8 cellular contexts compared by ENCODE assay signal in genomic region chr2:203328735-203329549, GRCh38. TPM values are rescaled to one million over a fixed set of nuclear protein-coding genes. Genes with fewer than 3 reads are reported as not detected.
DNase-seq lines count a peak whose midpoint lies in the region; ATAC-seq, FAIRE-seq and TF ChIP-seq lines count a peak whose summit lies in the region.

No MANE protein-coding gene starts in this region.

- no peaks in the 10 kb centered on the region for H3K9me3 Mint-ChIP-seq in activated naive CD4-positive, alpha-beta T cell treated with anti-CD3 and anti-CD28 coated beads, Interleukin-2, amount 50 U/mL, for 72 hours

- peaks cover 0 to 45% (median 18%) of the 10 kb centered on the region in 11 experiments; a peak in 17 of 22 replicates for H4K20me1 ChIP-seq in BLaER1 treated with 17β-estradiol and CSF1 and Interleukin-3, amounts not matched to agents 10 nM and 100 nM

- intact Hi-C loops in head of caudate nucleus (cut with DNase I) = loop anchor here (5.0 to 10.0 kb wide), 3 partner anchors 92 to 414 kb away; partner anchors contain the start of genes CARF, CYP20A1 and WDR12
- intact Hi-C loops in ovary (cut with DNase I) = loop anchor here in 1 of 4 donors (2.0 kb wide), 1 partner anchor 90 kb away; the partner anchor contains the start of gene CYP20A1
- intact Hi-C loops in uterus (cut with DNase I; ENCODE audit: low total_unique reads) = no loop called here

- no peaks in the 10 kb centered on the region for H3K27me3 ChIP-seq in BLaER1 treated with 17β-estradiol and CSF1 and Interleukin-3, amounts not matched to agents 10 nM and 100 nM
- H3K27me3 ChIP-seq in Peyer's patch (no peaks in the 10 kb centered on the region), ovary (no peaks in the 10 kb centered on the region), uterus (no peaks in the 10 kb centered on the region)

- DNase-seq in GM19239 (ENCODE audit: insufficient read length, low spot score) (peak; percentile 40), Peyer's patch (peak; percentile 35 to 58 (median 57)), head of caudate nucleus (peak in 37 of 42 donors; percentile 29 to 78 (median 51)), ovary (peak; percentile 27 to 65 (median 48)), uterus (peak; percentile 25 to 40)
- peak; percentile 59 to 72 for DNase-seq in activated naive CD4-positive, alpha-beta T cell treated with anti-CD3 and anti-CD28 coated beads, Interleukin-2, amount 50 U/mL, for 72 hours (ENCODE audit: low spot score in 2 of 2)

- TF ChIP-seq POLR2A in Peyer's patch (IDR thresholded peaks at IDR 0.05) = no peak
- no peak for TF ChIP-seq POLR2A in ovary (IDR thresholded peaks at IDR 0.05)
- TF ChIP-seq POLR2A in uterus (IDR thresholded peaks at IDR 0.05) = no peak

- peak; percentile 91 for FAIRE-seq in GM19239 (lab: Jason Lieb, UNC)

- H3K27ac ChIP-seq in BLaER1 treated with 17β-estradiol and CSF1 and Interleukin-3, amounts not matched to agents 10 nM and 100 nM = peak overlapping the region; percentile 54 to 89 (median 85); a peak in 21 of 22 replicates
- H3K27ac ChIP-seq in Peyer's patch (peak overlapping the region; percentile 63 to 80 (median 76)), ovary (peak overlapping the region; percentile 48 to 77), uterus (peak overlapping the region; percentile 91)

- H3K36me3 ChIP-seq in BLaER1 treated with 17β-estradiol and CSF1 and Interleukin-3, amounts not matched to agents 10 nM and 100 nM = peaks cover 0 to 13% (median 5%) of the 10 kb centered on the region in 11 experiments; a peak in 15 of 22 replicates
- H3K36me3 ChIP-seq in Peyer's patch (no peaks in the 10 kb centered on the region), ovary (no peaks in the 10 kb centered on the region), uterus (no peaks in the 10 kb centered on the region)

- no peak for TF ChIP-seq EP300 in ovary (IDR thresholded peaks at IDR 0.05)

- no peak for TF ChIP-seq CTCF in Peyer's patch (IDR thresholded peaks at IDR 0.05)
- no peak for TF ChIP-seq CTCF in ovary (IDR thresholded peaks at IDR 0.05)
- no peak for TF ChIP-seq CTCF in uterus (IDR thresholded peaks at IDR 0.05)

- peak overlapping the region; percentile 71 to 81 for H3K27ac Mint-ChIP-seq in activated naive CD4-positive, alpha-beta T cell treated with anti-CD3 and anti-CD28 coated beads, Interleukin-2, amount 50 U/mL, for 72 hours

- no peaks in the 10 kb centered on the region for H3K9me3 ChIP-seq in BLaER1 treated with 17β-estradiol and CSF1 and Interleukin-3, amounts not matched to agents 10 nM and 100 nM (replicated peaks in 1 of 11)
- H3K9me3 ChIP-seq in Peyer's patch (no peaks in the 10 kb centered on the region), ovary (no peaks in the 10 kb centered on the region), uterus (no peaks in the 10 kb centered on the region)

- ATAC-seq in HG03342 (IDR thresholded peaks at IDR 0.05; ENCODE audit: unreplicated experiment) = peak; percentile 67
- ATAC-seq in activated naive CD4-positive, alpha-beta T cell treated with anti-CD3 and anti-CD28 coated beads, Interleukin-2, amount 50 U/mL, for 72 hours = peak; percentile 56 to 76

- 0 to 1% (median 0%) methylated on average over 32 of the region's 32 CpGs for WGBS in ovary, 3 donors

- H3K36me3 Mint-ChIP-seq in activated naive CD4-positive, alpha-beta T cell treated with anti-CD3 and anti-CD28 coated beads, Interleukin-2, amount 50 U/mL, for 72 hours = peaks cover 6 to 11% of the 10 kb centered on the region in 2 donors

- H3K4me1 ChIP-seq in BLaER1 treated with 17β-estradiol and CSF1 and Interleukin-3, amounts not matched to agents 10 nM and 100 nM = peaks cover 22 to 37% (median 32%) of the 10 kb centered on the region in 10 experiments
- peaks cover 0 to 18% (median 0%) of the 10 kb centered on the region in 4 donors for H3K4me1 ChIP-seq in Peyer's patch
- no peaks in the 10 kb centered on the region for H3K4me1 ChIP-seq in ovary (ENCODE audit: insufficient read depth)
- H3K4me1 ChIP-seq in uterus = peaks cover 0 to 8% of the 10 kb centered on the region in 2 donors

- H3K9ac ChIP-seq in BLaER1 treated with 17β-estradiol and CSF1 and Interleukin-3, amounts not matched to agents 10 nM and 100 nM = peak overlapping the region; percentile 82 to 93 (median 88)

- peak overlapping the region; percentile 95 to 100 (median 96) for H3K4me3 ChIP-seq in BLaER1 treated with 17β-estradiol and CSF1 and Interleukin-3, amounts not matched to agents 10 nM and 100 nM
- H3K4me3 ChIP-seq in Peyer's patch (peak overlapping the region; percentile 84 to 98 (median 94)), ovary (peak overlapping the region; percentile 97), uterus (peak overlapping the region; percentile 59 to 97)

- peak overlapping the region; percentile 75 to 91 (median 86) for H3K4me2 ChIP-seq in BLaER1 treated with 17β-estradiol and CSF1 and Interleukin-3, amounts not matched to agents 10 nM and 100 nM

RNA-seq across cellular contexts. Expression of gene ABI2, which starts 0.7 kb away (rescaled TPM):
- 10 to 100 TPM in 3 of 4 donors, 1 to 10 TPM in 1; 7.7 to 26.4 (median 13.2) TPM for total RNA-seq in Peyer's patch
- 10 to 100 TPM; 45.3 to 46.1 TPM for total RNA-seq in activated naive CD4-positive, alpha-beta T cell treated with anti-CD3 and anti-CD28 coated beads, Interleukin-2, amount 50 U/mL, for 72 hours
- total RNA-seq in ovary = 10 to 100 TPM; 37.4 to 91.6 (median 71.1) TPM
- 10 to 100 TPM; 25.0 to 59.7 TPM for polyA plus RNA-seq in ovary
- 100 to 1,000 TPM in 1 of 4 donors, 10 to 100 TPM in 3; 29.4 to 102 (median 78.6) TPM for total RNA-seq in uterus

Comparison
In these comparisons a context has a peak if more than half of its experiments do, and no peak if none do; other contexts are left out.
1. Peak in every context shown above with its lines: DNase-seq, ATAC-seq, H3K4me3 ChIP-seq and H3K27ac ChIP-seq.